8 cellular contexts compared by ENCODE assay signal in the genomic region with DNA sequence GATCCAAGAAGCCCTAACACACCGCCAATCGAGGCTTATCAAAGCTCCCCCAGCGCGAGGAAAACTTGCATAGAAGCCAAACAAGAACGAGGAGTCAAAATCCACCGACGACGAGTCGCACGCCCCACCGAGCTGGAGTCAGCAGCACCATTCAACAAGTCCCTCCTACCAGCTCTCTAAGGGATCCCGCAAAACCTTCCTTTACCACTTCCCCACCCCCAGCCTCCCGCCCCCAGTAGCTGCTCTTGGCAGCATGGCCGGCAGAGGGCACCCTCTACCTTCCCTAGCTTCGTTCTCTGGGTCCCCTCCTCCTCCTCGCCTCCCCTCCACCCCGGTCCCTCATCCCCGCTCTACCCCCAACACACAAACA. TPM values are rescaled to one million over a fixed set of nuclear protein-coding genes. Genes with fewer than 3 reads are reported as not detected.
DNase-seq lines count a peak whose midpoint lies in the region; ATAC-seq and TF ChIP-seq lines count a peak whose summit lies in the region.

No MANE protein-coding gene starts in this region.

- peak; percentile 72 for TF ChIP-seq CTCF in DOHH2 (IDR thresholded peaks at IDR 0.05; ENCODE audit: low read depth, low read length, poor library complexity, severe bottlenecking)
- peak; percentile 47 to 72 (median 52) for TF ChIP-seq CTCF in prostate gland (IDR thresholded peaks at IDR 0.05)

- 0 out of 2 replicates have a peak overlapping the region, but pooled peaks have one; percentile 17 for H3K4me3 ChIP-seq in DOHH2 (ENCODE audit: low read length)
- H3K4me3 ChIP-seq in prostate gland = peak overlapping the region; percentile 37 to 41
- H3K4me3 ChIP-seq in aorta (ENCODE audit: low read length in 2 of 2) = peak overlapping the region; percentile 55 to 95

- WGBS in prostate gland = 1% methylated on average over 18 of the region's 18 CpGs
- 1% methylated on average over 18 of the region's 18 CpGs for WGBS in aorta, 2 donors

- H3K4me1 ChIP-seq in DOHH2 (ENCODE audit: control insufficient read depth, low read length) = peaks cover 3% of the 10 kb centered on the region
- peaks cover 7% of the 10 kb centered on the region for H3K4me1 ChIP-seq in prostate gland (replicated peaks)
- peaks cover 0 to 5% of the 10 kb centered on the region in 2 donors for H3K4me1 ChIP-seq in aorta (ENCODE audit: control insufficient read depth in 1 of 2, insufficient read depth in 2 of 2, low read length in 2 of 2)

- H3K27ac ChIP-seq in DOHH2 (ENCODE audit: low read depth, low read length) = no peak overlapping the region
- no peak overlapping the region for H3K27ac ChIP-seq in prostate gland
- no peak overlapping the region for H3K27ac ChIP-seq in aorta (ENCODE audit: low read depth in 1 of 2, low read length in 2 of 2)

- intact Hi-C loops in Right ventricle myocardium superior (cut with DNase I) (loop anchor here (5.0 kb wide), 2 partner anchors 833 to 998 kb away; no protein-coding TSS in a partner anchor), prostate gland (cut with DNase I) (loop anchor here (5.0 kb wide), 1 partner anchor 1633 kb away; no protein-coding TSS in a partner anchor), aorta (cut with DNase I) (loop anchor here (5.0 to 10.0 kb wide), 4 partner anchors 406 to 1633 kb away; partner anchors contain the start of genes KIF18A (in 1 of the 2) and METTL15 (in 1 of the 2))

- TF ChIP-seq POLR2A in prostate gland (IDR thresholded peaks at IDR 0.05) = no peak

- no peaks in the 10 kb centered on the region for H3K79me2 ChIP-seq in DOHH2 (ENCODE audit: control insufficient read depth, low read length)

- H3K27me3 ChIP-seq in DOHH2 (ENCODE audit: control insufficient read depth, low read length) (peaks cover 52% of the 10 kb centered on the region), prostate gland (replicated peaks; ENCODE audit: insufficient read depth) (peaks cover 5% of the 10 kb centered on the region), aorta (ENCODE audit: control insufficient read depth in 1 of 2, insufficient read depth in 2 of 2, low read length in 1 of 2) (no peaks in the 10 kb centered on the region)

- H3K4me2 ChIP-seq in DOHH2 (ENCODE audit: low read length) = peak overlapping the region; percentile 45

- no peaks in the 10 kb centered on the region for H3K36me3 ChIP-seq in DOHH2 (ENCODE audit: control insufficient read depth, low read length)
- no peaks in the 10 kb centered on the region for H3K36me3 ChIP-seq in prostate gland
- no peaks in the 10 kb centered on the region for H3K36me3 ChIP-seq in aorta (ENCODE audit: control insufficient read depth in 1 of 2, insufficient read depth in 2 of 2, low read length in 1 of 2)

- H4K20me1 ChIP-seq in DOHH2 (ENCODE audit: control insufficient read depth, insufficient read depth, low read depth, low read length) = no peaks in the 10 kb centered on the region

- H3F3A ChIP-seq in DOHH2 (ENCODE audit: control insufficient read depth, insufficient read depth) = no peaks in the 10 kb centered on the region

- DNase-seq in HT1080 (ENCODE audit: low read depth) = peak; percentile 85
- DNase-seq in RPMI8226 = peak; percentile 56
- peak; percentile 67 for DNase-seq in activated naive CD4-positive, alpha-beta T cell treated with anti-CD3 and anti-CD28 coated beads, Interleukin-2, amount 50 U/mL, for 16 hours
- peak; percentile 83 for DNase-seq in Right ventricle myocardium superior
- peak; percentile 60 for DNase-seq in prostate gland (ENCODE audit: low spot score)
- peak; percentile 75 to 92 for DNase-seq in aorta

- no peaks in the 10 kb centered on the region for H3K9me2 ChIP-seq in DOHH2 (replicated peaks; ENCODE audit: control insufficient read depth, low read length)

- ATAC-seq in GM21423 (IDR thresholded peaks at IDR 0.05; ENCODE audit: unreplicated experiment) = peak; percentile 66
- ATAC-seq in Right ventricle myocardium superior (ENCODE audit: poor library complexity) = peak; percentile 93
- ATAC-seq in aorta (ENCODE audit: low FRiP score) = peak; percentile 92

- H3K9me3 ChIP-seq in DOHH2 (ENCODE audit: control insufficient read depth, insufficient read depth, low read length) (no peaks in the 10 kb centered on the region), prostate gland (no peaks in the 10 kb centered on the region), aorta (ENCODE audit: control insufficient read depth, low read length) (no peaks in the 10 kb centered on the region)

RNA-seq across cellular contexts. Expression of gene BDNF, which starts 1.4 kb away (rescaled TPM):
- total RNA-seq in HT1080 (2014; rRNA removed; shearing (Covaris generic)) = 11.9 and 12.5 TPM in 2 replicates
- polyA plus RNA-seq in HT1080 (2015; cell fraction: cytosol; rRNA removed) = 9.3 and 11.1 TPM in 2 replicates
- polyA plus RNA-seq in HT1080 (2015; cell fraction: nucleus; rRNA removed) = 7.6 and 8.6 TPM in 2 replicates
- 4.0 TPM for total RNA-seq in Right ventricle myocardium superior
- 1 to 10 TPM in 1 of 2 donors, under 1 TPM in 1; 0.87 to 2.5 TPM for total RNA-seq in prostate gland
- 1 to 10 TPM in 1 of 2 donors, under 1 TPM in 1; 0.75 to 6.2 TPM for total RNA-seq in aorta
- 1 to 10 TPM; 1.1 to 1.9 TPM for polyA plus RNA-seq in aorta

Comparison
In these comparisons a context has a peak if more than half of its experiments do, and no peak if none do; other contexts are left out.
1. H3K4me3 ChIP-seq: peak in every context shown above with its lines; median percentile 75 in aorta; 39 in prostate gland; 17 in DOHH2.